In the genomic region with DNA sequence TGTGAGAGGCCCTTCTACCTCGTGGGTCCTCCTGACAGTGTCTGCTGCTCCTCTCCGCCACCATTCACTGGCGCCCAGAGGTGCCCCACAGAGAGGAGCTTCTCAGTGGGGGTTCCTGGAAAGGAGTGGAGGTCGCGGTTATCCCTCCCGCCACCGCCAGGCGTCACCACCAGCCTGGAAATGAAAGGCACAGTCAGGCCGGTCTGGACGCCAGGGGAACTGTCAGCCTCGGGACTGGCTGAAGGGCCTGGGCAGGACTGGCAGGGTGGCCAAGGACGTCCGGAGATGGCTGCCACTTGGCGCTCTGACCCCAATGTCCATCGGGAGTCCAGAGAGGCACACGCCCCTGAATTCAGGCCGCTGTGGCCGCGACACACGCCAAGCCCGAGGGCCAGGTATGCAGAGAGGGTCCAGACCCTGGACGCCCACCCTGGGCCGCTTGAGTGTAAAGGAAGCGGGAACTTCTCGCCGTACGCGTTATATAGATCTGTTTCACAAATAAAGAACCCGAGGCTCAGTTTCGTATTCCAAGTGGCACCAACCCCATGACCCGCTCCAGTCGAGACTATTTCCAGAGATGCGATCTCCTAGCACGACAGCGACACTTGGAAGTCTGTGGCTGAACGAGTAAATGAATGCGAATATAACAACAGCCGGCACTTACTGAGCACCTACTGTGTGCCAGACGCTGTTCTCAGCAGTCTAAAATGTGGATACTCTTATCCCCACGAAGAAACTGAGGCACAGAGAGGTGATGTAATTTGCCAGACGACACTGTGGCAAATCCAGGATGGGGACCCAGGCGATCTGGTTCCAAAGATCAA, we compare ENCODE assay signal across 8 cellular contexts. TPM values are rescaled to one million over a fixed set of nuclear protein-coding genes. Genes with fewer than 3 reads are reported as not detected.
DNase-seq lines count a peak whose midpoint lies in the region; ATAC-seq and TF ChIP-seq lines count a peak whose summit lies in the region.

No MANE protein-coding gene starts in this region.

- H3F3A ChIP-seq in neural cell (ENCODE audit: insufficient read depth, low read length, poor library complexity, severe bottlenecking) = no peaks in the 10 kb centered on the region

- no peak overlapping the region for H3K27ac Mint-ChIP-seq in activated T-helper 2 cell treated with anti-CD3 and anti-CD28 coated beads, Interferon-gamma antibody, Interleukin-2, Interleukin-4, amounts not matched to agents 10 μg/mL and 5 μg/mL and 100 μg/mL, durations not matched to agents 14 hours and 24 hours and 36 hours

- H3K9ac ChIP-seq in neural cell (ENCODE audit: low read length) = no peak overlapping the region

- H3K4me1 Mint-ChIP-seq in activated T-helper 2 cell treated with anti-CD3 and anti-CD28 coated beads, Interferon-gamma antibody, Interleukin-2, Interleukin-4, amounts not matched to agents 10 μg/mL and 5 μg/mL and 100 μg/mL, durations not matched to agents 14 hours and 24 hours and 36 hours (ENCODE audit: low read depth) = peaks cover 28% of the 10 kb centered on the region

- H3K27ac ChIP-seq in neural cell (ENCODE audit: low read length) = no peak overlapping the region

- H3K4me3 Mint-ChIP-seq in activated T-helper 2 cell treated with anti-CD3 and anti-CD28 coated beads, Interferon-gamma antibody, Interleukin-2, Interleukin-4, amounts not matched to agents 10 μg/mL and 5 μg/mL and 100 μg/mL, durations not matched to agents 14 hours and 24 hours and 36 hours (ENCODE audit: low read depth) = peak overlapping the region; percentile 67

- H3K27me3 Mint-ChIP-seq in activated T-helper 2 cell treated with anti-CD3 and anti-CD28 coated beads, Interferon-gamma antibody, Interleukin-2, Interleukin-4, amounts not matched to agents 10 μg/mL and 5 μg/mL and 100 μg/mL, durations not matched to agents 14 hours and 24 hours and 36 hours (ENCODE audit: low read depth) = peaks cover 30% of the 10 kb centered on the region

- no peaks in the 10 kb centered on the region for H4K20me1 ChIP-seq in neural cell (ENCODE audit: insufficient read depth)

- TF ChIP-seq CTCF in GM12864 (IDR thresholded peaks at IDR 0.05; ENCODE audit: low read depth, low read length, missing control alignments) = peak; percentile 96
- peak; percentile 98 for TF ChIP-seq CTCF in neural cell (IDR thresholded peaks at IDR 0.05; ENCODE audit: poor library complexity, severe bottlenecking)

- H3K27me3 ChIP-seq in neural cell (ENCODE audit: insufficient read depth, low read depth, low read length) = peaks cover 17% of the 10 kb centered on the region

- H3K4me3 ChIP-seq in GM12864 (ENCODE audit: low read depth, low read length) = peak overlapping the region; percentile 35
- peak overlapping the region; percentile 51 for H3K4me3 ChIP-seq in neural cell (ENCODE audit: low read length)

- H3K36me3 Mint-ChIP-seq in activated T-helper 2 cell treated with anti-CD3 and anti-CD28 coated beads, Interferon-gamma antibody, Interleukin-2, Interleukin-4, amounts not matched to agents 10 μg/mL and 5 μg/mL and 100 μg/mL, durations not matched to agents 14 hours and 24 hours and 36 hours (ENCODE audit: low read depth) = no peaks in the 10 kb centered on the region

- H3K9me2 ChIP-seq in neural cell (ENCODE audit: insufficient read depth, low read length) = no peaks in the 10 kb centered on the region

- no peak overlapping the region for H3K4me2 ChIP-seq in neural cell (ENCODE audit: low read length)

- no peaks in the 10 kb centered on the region for H3K9me3 Mint-ChIP-seq in activated T-helper 2 cell treated with anti-CD3 and anti-CD28 coated beads, Interferon-gamma antibody, Interleukin-2, Interleukin-4, amounts not matched to agents 10 μg/mL and 5 μg/mL and 100 μg/mL, durations not matched to agents 14 hours and 24 hours and 36 hours

- no peak overlapping the region for H2AFZ ChIP-seq in neural cell (ENCODE audit: low read depth, low read length)

- peak; percentile 98 for TF ChIP-seq RAD21 in neural cell (conservative IDR thresholded peaks at IDR 0.05)

- H3K36me3 ChIP-seq in neural cell (ENCODE audit: insufficient read depth, low read length) = no peaks in the 10 kb centered on the region

- no peak for TF ChIP-seq EP300 in neural cell (conservative IDR thresholded peaks at IDR 0.05; ENCODE audit: poor library complexity, severe bottlenecking)

- intact Hi-C loops in activated T-helper 2 cell treated with anti-CD3 and anti-CD28 coated beads, Interferon-gamma antibody, Interleukin-2, Interleukin-4, amounts not matched to agents 10 μg/mL and 5 μg/mL and 100 μg/mL, durations not matched to agents 14 hours and 24 hours and 36 hours (cut with micrococcal nuclease) = loop anchor here (2.0 to 10.0 kb wide), 4 partner anchors 194 to 429 kb away; a partner anchor contains a TSS

- H3K9me3 ChIP-seq in neural cell (ENCODE audit: low read length) = no peaks in the 10 kb centered on the region

- no peak for ATAC-seq in GM21360 (IDR thresholded peaks at IDR 0.05; ENCODE audit: unreplicated experiment)

- H3K79me2 ChIP-seq in neural cell (replicated peaks; ENCODE audit: insufficient read depth, low read length) = no peaks in the 10 kb centered on the region

- DNase-seq in GM12864 (ENCODE audit: low read depth) (no peak), HuH-7 (ENCODE audit: low spot score) (peak; percentile 76), RPMI8226 (peak; percentile 85), fibroblast of the conjunctiva (ENCODE audit: low read depth) (peak; percentile 67)
- DNase-seq in activated T-helper 2 cell treated with anti-CD3 and anti-CD28 coated beads, Interferon-gamma antibody, Interleukin-2, Interleukin-4, amounts not matched to agents 10 μg/mL and 5 μg/mL and 100 μg/mL, durations not matched to agents 14 hours and 24 hours and 36 hours (ENCODE audit: low spot score) = peak; percentile 73
- peak; percentile 73 for DNase-seq in stimulated activated naive CD4-positive, alpha-beta T cell treated with Interleukin-2 at 50 U/mL for 16 hours (lab: John Stamatoyannopoulos, UW)

TF ChIP-seq in neural cell, 6 proteins besides CTCF, POLR2A, EP300 and RAD21:
- no peak for TF ChIP-seq MXI1 (conservative IDR thresholded peaks at IDR 0.05; ENCODE audit: poor library complexity, severe bottlenecking)
- TF ChIP-seq, protein P1, sequence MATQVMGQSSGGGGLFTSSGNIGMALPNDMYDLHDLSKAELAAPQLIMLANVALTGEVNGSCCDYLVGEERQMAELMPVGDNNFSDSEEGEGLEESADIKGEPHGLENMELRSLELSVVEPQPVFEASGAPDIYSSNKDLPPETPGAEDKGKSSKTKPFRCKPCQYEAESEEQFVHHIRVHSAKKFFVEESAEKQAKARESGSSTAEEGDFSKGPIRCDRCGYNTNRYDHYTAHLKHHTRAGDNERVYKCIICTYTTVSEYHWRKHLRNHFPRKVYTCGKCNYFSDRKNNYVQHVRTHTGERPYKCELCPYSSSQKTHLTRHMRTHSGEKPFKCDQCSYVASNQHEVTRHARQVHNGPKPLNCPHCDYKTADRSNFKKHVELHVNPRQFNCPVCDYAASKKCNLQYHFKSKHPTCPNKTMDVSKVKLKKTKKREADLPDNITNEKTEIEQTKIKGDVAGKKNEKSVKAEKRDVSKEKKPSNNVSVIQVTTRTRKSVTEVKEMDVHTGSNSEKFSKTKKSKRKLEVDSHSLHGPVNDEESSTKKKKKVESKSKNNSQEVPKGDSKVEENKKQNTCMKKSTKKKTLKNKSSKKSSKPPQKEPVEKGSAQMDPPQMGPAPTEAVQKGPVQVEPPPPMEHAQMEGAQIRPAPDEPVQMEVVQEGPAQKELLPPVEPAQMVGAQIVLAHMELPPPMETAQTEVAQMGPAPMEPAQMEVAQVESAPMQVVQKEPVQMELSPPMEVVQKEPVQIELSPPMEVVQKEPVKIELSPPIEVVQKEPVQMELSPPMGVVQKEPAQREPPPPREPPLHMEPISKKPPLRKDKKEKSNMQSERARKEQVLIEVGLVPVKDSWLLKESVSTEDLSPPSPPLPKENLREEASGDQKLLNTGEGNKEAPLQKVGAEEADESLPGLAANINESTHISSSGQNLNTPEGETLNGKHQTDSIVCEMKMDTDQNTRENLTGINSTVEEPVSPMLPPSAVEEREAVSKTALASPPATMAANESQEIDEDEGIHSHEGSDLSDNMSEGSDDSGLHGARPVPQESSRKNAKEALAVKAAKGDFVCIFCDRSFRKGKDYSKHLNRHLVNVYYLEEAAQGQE (IDR thresholded peaks at IDR 0.05; ENCODE audit: borderline replicate concordance) = no peak
- peak; percentile 98 for TF ChIP-seq SMC3 (conservative IDR thresholded peaks at IDR 0.05; ENCODE audit: poor library complexity)

RNA-seq across cellular contexts. Expression of a gene that starts 7.6 kb away (rescaled TPM):
- total RNA-seq in activated T-helper 2 cell treated with anti-CD3 and anti-CD28 coated beads, Interferon-gamma antibody, Interleukin-2, Interleukin-4, amounts not matched to agents 10 μg/mL and 5 μg/mL and 100 μg/mL, durations not matched to agents 14 hours and 24 hours and 36 hours = 0.21 and 0.25 TPM in 2 replicates
- 2.4 TPM in 2 replicates for polyA plus RNA-seq in neural cell
- 0.49 and 1.2 TPM in 2 replicates for polyA minus RNA-seq in neural cell
